Comparison of ENCODE assay signal across 8 cellular contexts in the genomic region with DNA sequence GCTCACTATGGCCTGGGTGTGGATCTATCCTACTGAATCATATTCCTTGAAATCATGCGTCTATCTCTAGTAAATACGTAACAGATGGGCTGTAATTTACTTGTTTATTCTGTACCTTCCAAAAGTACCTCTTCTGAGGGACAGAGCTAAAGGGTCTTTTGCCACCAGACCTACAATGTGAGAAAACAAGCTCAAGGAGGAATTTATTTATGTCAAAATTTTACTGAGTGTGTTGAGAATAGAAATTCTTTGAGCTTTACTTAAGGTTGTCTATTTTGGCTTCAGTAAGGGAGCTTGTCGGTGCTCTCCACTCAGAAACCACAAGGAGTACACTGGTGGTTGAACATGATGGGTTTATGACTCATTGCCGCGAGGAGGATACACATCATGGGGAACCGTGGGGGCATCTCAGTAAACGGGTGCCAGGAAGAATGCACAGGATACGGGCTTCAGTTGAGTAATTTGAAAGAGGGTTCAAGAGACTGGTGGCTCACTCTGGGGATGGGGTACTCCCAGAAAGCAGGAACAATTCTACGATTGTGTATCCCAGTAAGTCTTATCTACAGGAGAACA. TPM values are rescaled to one million over a fixed set of nuclear protein-coding genes. Genes with fewer than 3 reads are reported as not detected.
A peak's percentile ranks its signal among the peaks of the same experiment; 100 is the strongest.
DNase-seq lines count a peak whose midpoint lies in the region; ATAC-seq and TF ChIP-seq lines count a peak whose summit lies in the region.

No MANE protein-coding gene starts in this region.

- no peak for TF ChIP-seq CTCF in epithelial cell of esophagus (IDR thresholded peaks at IDR 0.05; ENCODE audit: insufficient read depth, low read depth, low read length, missing control alignments)

- peak; percentile 80 for DNase-seq in G401 (ENCODE audit: low spot score)
- DNase-seq in KBM-7: peak; percentile 3
- DNase-seq in epithelial cell of esophagus (ENCODE audit: low read depth): peak; percentile 24
- no peak for DNase-seq in CD1c-positive myeloid dendritic cell (ENCODE audit: extremely low spot score)
- no peak for DNase-seq in left lobe of liver (ENCODE audit: low spot score)
- no peak for DNase-seq in epidermal melanocyte (ENCODE audit: insufficient read length, low spot score)

- H3K4me3 ChIP-seq in epithelial cell of esophagus (ENCODE audit: low read length): no peak overlapping the region

- ATAC-seq in GM21515 (IDR thresholded peaks at IDR 0.05; ENCODE audit: unreplicated experiment) (peak; percentile 93), left lobe of liver (no peak), esophagus mucosa (no peak)

- in situ Hi-C loops in G401 (cut with HindIII; ENCODE audit: low sequenced_read_pairs) (no loop called here), KBM-7 (cut with MboI; ENCODE audit: low pct_unique_long_range_greater_than_20kb, low sequenced_read_pairs) (no loop called here)

RNA-seq across cellular contexts. Expression of a gene that starts 3.0 kb away (rescaled TPM):
- total RNA-seq in G401 (2014; rRNA removed; shearing (Covaris generic)): 6.2 and 7.2 TPM in 2 replicates
- total RNA-seq in left lobe of liver: 0.68 TPM
- total RNA-seq in esophagus mucosa: 1.6 TPM

Comparison
In these comparisons a context has a peak if more than half of its experiments do, and no peak if none do; other contexts are left out.
1. DNase-seq: peak in G401 (single experiment), KBM-7 (single experiment) and epithelial cell of esophagus (single experiment); none in CD1c-positive myeloid dendritic cell (single experiment), left lobe of liver (single experiment) and epidermal melanocyte (single experiment).